21 cellular contexts compared by ENCODE assay signal in the genomic region with DNA sequence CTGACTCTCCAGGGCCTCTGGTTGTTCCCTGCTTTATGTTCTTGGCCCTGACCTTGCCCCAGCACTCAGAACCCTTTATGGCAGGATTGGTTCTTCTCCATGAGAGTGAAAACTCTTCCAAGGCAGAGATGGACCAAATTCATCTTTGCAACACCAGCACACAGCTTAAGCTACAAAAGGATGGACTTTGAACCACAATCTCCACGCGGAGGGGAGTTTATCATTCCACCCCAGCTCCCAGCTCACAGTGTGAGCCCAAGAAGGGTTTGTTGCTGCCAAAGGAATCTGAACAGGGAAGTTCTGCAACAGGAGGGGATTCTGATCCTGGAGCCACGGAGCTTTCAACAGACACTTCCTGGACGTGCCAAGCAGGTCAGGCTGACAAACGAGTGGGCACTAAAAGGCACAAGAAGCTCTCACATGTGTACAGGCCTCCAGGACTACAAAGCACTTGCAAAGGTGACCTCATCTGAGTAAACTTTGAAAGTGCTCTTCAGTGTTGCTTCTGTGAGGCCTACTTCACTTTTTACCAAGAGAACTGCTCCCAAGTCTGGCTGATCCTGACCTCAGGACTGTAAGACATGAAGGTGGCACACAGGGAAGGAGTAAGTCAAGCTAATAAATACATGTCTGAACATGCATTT. TPM values are rescaled to one million over a fixed set of nuclear protein-coding genes. Genes with fewer than 3 reads are reported as not detected.
DNase-seq lines count a peak whose midpoint lies in the region; ATAC-seq and TF ChIP-seq lines count a peak whose summit lies in the region.
"Had no signal": no experiment of that assay in that cellular context is flagged by ENCODE, and none has a peak within 500 bp of the region (broad histone marks: within the 10 kb centered on the region; RNA-seq: fewer than 3 reads in every experiment).

No MANE protein-coding gene starts in this region.

- no peak for TF ChIP-seq POLR2A in transverse colon (IDR thresholded peaks at IDR 0.05)

- H3K27me3 ChIP-seq in transverse colon, result no peaks in the 10 kb centered on the region
- H3K27me3 ChIP-seq: brain microvascular endothelial cell had no signal

- H3K36me3 Mint-ChIP-seq in T-helper 17 cell (ENCODE audit: low read depth), result no peaks in the 10 kb centered on the region

- ATAC-seq in T-helper 17 cell (no peak), left lobe of liver (peak; percentile 70), GM18520 (IDR thresholded peaks at IDR 0.05; ENCODE audit: unreplicated experiment) (no peak)

- peaks cover 8% of the 10 kb centered on the region for H3K4me1 Mint-ChIP-seq in T-helper 17 cell

- peaks cover 0 to 17% (median 12%) of the 10 kb centered on the region in 4 donors for H3K4me1 ChIP-seq in transverse colon

- intact Hi-C loops in transverse colon (cut with DNase I; ENCODE audit: low total_unique reads), result no loop called here

- no peak overlapping the region for H3K4me3 ChIP-seq in transverse colon
- no peak overlapping the region for H3K4me3 ChIP-seq in coronary artery

- no peaks in the 10 kb centered on the region for H3K9me3 ChIP-seq in T-helper 17 cell (ENCODE audit: control insufficient read depth, low read length, poor library complexity, severe bottlenecking)
- no peaks in the 10 kb centered on the region for H3K9me3 ChIP-seq in transverse colon

- TF ChIP-seq EP300 in transverse colon (IDR thresholded peaks at IDR 0.05; ENCODE audit: low read depth), result no peak

- TF ChIP-seq CTCF in transverse colon (IDR thresholded peaks at IDR 0.05) (no peak), coronary artery (IDR thresholded peaks at IDR 0.05) (no peak)

- H3K27ac ChIP-seq in transverse colon, result peak overlapping the region; percentile 58 to 66 (median 62)
- H3K27ac ChIP-seq in coronary artery, result no peak overlapping the region
- H3K27ac ChIP-seq: brain microvascular endothelial cell, KMS-11 had no signal

- H3K4me3 Mint-ChIP-seq in T-helper 17 cell, result no peak overlapping the region
- H3K4me3 Mint-ChIP-seq: activated naive CD4-positive, alpha-beta T cell treated with anti-CD3 and anti-CD28 coated beads, Interleukin-2, amount 50 U/mL, for 24 hours; CD8-positive, alpha-beta memory T cell; HFFc6 had no signal

- in situ Hi-C loops in transverse colon (cut with MboI; ENCODE audit: low pct_ligation_motif_present in 1 of 4, low pct_unique_long_range_greater_than_20kb in 1 of 4, low sequenced_read_pairs in 3 of 4), result loop anchor here in 2 of 4 donors (5.0 to 25.0 kb wide), 3 partner anchors 70 to 190 kb away; no protein-coding TSS in a partner anchor

- no peaks in the 10 kb centered on the region for H3K36me3 ChIP-seq in transverse colon
- H3K36me3 ChIP-seq: brain microvascular endothelial cell had no signal

- no peaks in the 10 kb centered on the region for H3K27me3 Mint-ChIP-seq in T-helper 17 cell
- H3K27me3 Mint-ChIP-seq: activated naive CD4-positive, alpha-beta T cell treated with anti-CD3 and anti-CD28 coated beads, Interleukin-2, amount 50 U/mL, for 24 hours; CD8-positive, alpha-beta memory T cell had no signal

- 32% methylated on average over 5 of the region's 5 CpGs; no CpG with 5 or more reads in 1 of the 2 donors for WGBS in transverse colon (ENCODE audit: low coverage in 1 of 2), 2 donors

- peak in 2 of 3 experiments; percentile 41 to 51 for DNase-seq in NCI-H1417 (lab: John Stamatoyannopoulos, UW)
- no peak for DNase-seq in NCI-H1417 treated with DMSO at 0.1 percent for 48 hours (lab: John Stamatoyannopoulos, UW)
- no peak for DNase-seq in T-helper 17 cell
- DNase-seq in left lobe of liver (ENCODE audit: low spot score), result no peak
- DNase-seq in transverse colon, result peak; percentile 49
- no peak for DNase-seq in coronary artery (ENCODE audit: low spot score)
- no peak for DNase-seq in medulla oblongata (ENCODE audit: extremely low spot score)
- DNase-seq: activated CD4-positive, alpha-beta T cell treated with anti-CD3 and anti-CD28 coated beads for 1 hour; activated CD8-positive, alpha-beta memory T cell treated with anti-CD3 and anti-CD28 coated beads, Interleukin-2, amount 50 U/mL, for 4 hours; brain microvascular endothelial cell; CD8-positive, alpha-beta memory T cell; effector memory CD4-positive, alpha-beta T cell; HFFc6; midbrain; NCI-H748 treated with DMSO at 0.1 percent for 48 hours; RPMI8226 had no signal

- peak overlapping the region; percentile 2 for H3K27ac Mint-ChIP-seq in T-helper 17 cell
- H3K27ac Mint-ChIP-seq: activated naive CD4-positive, alpha-beta T cell treated with anti-CD3 and anti-CD28 coated beads, Interleukin-2, amount 50 U/mL, for 24 hours; CD8-positive, alpha-beta memory T cell; HFFc6 had no signal

RNA-seq across cellular contexts. Expression of gene FITM2, which starts 8.9 kb away (rescaled TPM):
- total RNA-seq in T-helper 17 cell (1 to 10 TPM; 3.3 to 3.4 TPM), left lobe of liver (4.9 TPM), transverse colon (10 to 100 TPM in 2 of 4 donors, 1 to 10 TPM in 2; 4.1 to 12.4 (median 9.7) TPM)

RNA-seq across cellular contexts. Expression of gene R3HDML, which starts 34.7 kb away (rescaled TPM):
- total RNA-seq in T-helper 17 cell (not detected), left lobe of liver (not detected), transverse colon (not detected)
- total RNA-seq: CD8-positive, alpha-beta memory T cell; HFFc6; osteoblast; T-helper 1 cell treated with Interleukin-12 subunit alpha and Interleukin-12 subunit beta and Interleukin-4 antibody, amounts not matched to agents 30 ng/mL and 1 ng/mL, for 36 hours had no signal

RNA-seq across cellular contexts. Expression of gene HNF4A, which starts 53.4 kb away (rescaled TPM):
- total RNA-seq in T-helper 17 cell (not detected), left lobe of liver (189 TPM), transverse colon (100 to 1,000 TPM; 173 to 471 (median 252) TPM)
- total RNA-seq: CD8-positive, alpha-beta memory T cell; HFFc6; osteoblast; T-helper 1 cell treated with Interleukin-12 subunit alpha and Interleukin-12 subunit beta and Interleukin-4 antibody, amounts not matched to agents 30 ng/mL and 1 ng/mL, for 36 hours had no signal

RNA-seq across cellular contexts. Expression of gene GDAP1L1, which starts 55.0 kb away (rescaled TPM):
- total RNA-seq in T-helper 17 cell (not detected), left lobe of liver (not detected), transverse colon (not detected)
- total RNA-seq: CD8-positive, alpha-beta memory T cell; HFFc6; T-helper 1 cell treated with Interleukin-12 subunit alpha and Interleukin-12 subunit beta and Interleukin-4 antibody, amounts not matched to agents 30 ng/mL and 1 ng/mL, for 36 hours had no signal

Comparison
In these comparisons a context has a peak if more than half of its experiments do, and no peak if none do; other contexts are left out.
1. DNase-seq: peak in NCI-H1417 (2 of 3) and transverse colon (single experiment); none in NCI-H1417 treated with DMSO at 0.1 percent for 48 hours (single experiment), T-helper 17 cell (0 of 3), left lobe of liver (single experiment), coronary artery (single experiment) and medulla oblongata (single experiment).
2. H3K27ac ChIP-seq: peak in transverse colon (4 of 4); none in coronary artery (0 of 2).
3. RNA of gene HNF4A, which starts 53.4 kb away (total RNA-seq): 173 to 471 TPM in transverse colon and 189 TPM in left lobe of liver (single experiment); not detected in T-helper 17 cell; every median in the first group is over 100 times any median in the second.